In the genomic region with DNA sequence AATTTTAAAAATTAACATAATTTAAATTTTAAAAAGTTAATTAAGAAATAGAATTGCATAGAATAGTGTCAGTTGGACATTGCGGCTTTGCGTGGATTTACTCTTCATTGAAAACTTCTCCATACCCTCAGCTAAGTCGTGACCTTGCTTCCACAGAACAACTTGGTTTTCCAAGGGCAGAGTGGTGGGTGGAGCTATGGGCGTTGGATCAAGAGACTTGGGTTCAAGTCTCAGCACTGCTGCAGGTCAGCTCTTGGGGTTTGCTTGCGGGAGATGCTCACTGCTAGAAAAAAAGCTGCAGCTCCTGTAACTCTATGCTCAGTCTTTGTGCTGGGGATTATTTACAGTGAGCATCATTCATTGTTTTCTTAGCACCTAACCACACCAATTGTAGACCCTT, we compare ENCODE assay signal across 21 cellular contexts.
"Had no signal": no experiment of that assay in that cellular context is flagged by ENCODE, and none has a peak within 500 bp of the region (broad histone marks: within the 10 kb centered on the region; RNA-seq: fewer than 3 reads in every experiment).

No MANE protein-coding gene starts in this region.

- DNase-seq: effector memory CD4-positive, alpha-beta T cell; esophagus squamous epithelium; naive B cell; stimulated activated CD4-positive, alpha-beta T cell treated with anti-CD3 and anti-CD28 coated beads, Interleukin-12 subunit alpha, Interleukin-12 subunit beta, amount 100 ng/mL, for 4 hours; stimulated activated CD4-positive, alpha-beta T cell treated with anti-CD3 and anti-CD28 coated beads, Interleukin-1b, Interleukin-23, amount 100 ng/mL, for 48 hours; stimulated activated CD4-positive, alpha-beta T cell treated with anti-CD3 and anti-CD28 coated beads, Interleukin-4, amount 100 ng/mL, for 1 hour; stimulated activated naive CD4-positive, alpha-beta T cell treated with Interleukin-2 at 50 U/mL for 16 hours; stomach had no signal

- H3K4me1 ChIP-seq: esophagus squamous epithelium, stomach, thyroid gland, vagina had no signal

- H3K9me3 Mint-ChIP-seq: natural killer cell treated with Interleukin-12 subunit alpha and Interleukin-12 subunit beta and Interleukin-15 and Interleukin-18, amount 100 ng/mL, for 72 hours; neural crest cell; stimulated activated effector memory CD8-positive, alpha-beta T cell treated with anti-CD3 and anti-CD28 coated beads, Interleukin-12 subunit alpha, Interleukin-12 subunit beta, amount 100 ng/mL, for 72 hours had no signal

- H3K4me1 Mint-ChIP-seq: memory B cell; mesothelial cell of epicardium; naive B cell; stimulated activated effector memory CD8-positive, alpha-beta T cell treated with anti-CD3 and anti-CD28 coated beads, Interleukin-12 subunit alpha, Interleukin-12 subunit beta, amount 100 ng/mL, for 72 hours had no signal

- H3K9ac ChIP-seq: parathyroid adenoma had no signal

- H3K36me3 ChIP-seq: esophagus squamous epithelium, stomach, thyroid gland, vagina had no signal

- H3K4me3 Mint-ChIP-seq: memory B cell; mesothelial cell of epicardium; naive B cell; natural killer cell treated with Interleukin-12 subunit alpha and Interleukin-12 subunit beta and Interleukin-15 and Interleukin-18, amount 100 ng/mL, for 72 hours; neural crest cell; stimulated activated effector memory CD8-positive, alpha-beta T cell treated with anti-CD3 and anti-CD28 coated beads, Interleukin-12 subunit alpha, Interleukin-12 subunit beta, amount 100 ng/mL, for 72 hours had no signal

- H3K27me3 ChIP-seq: thyroid gland, vagina had no signal

- H3K27ac ChIP-seq: coronary artery, esophagus squamous epithelium, parathyroid adenoma, stomach, thyroid gland, vagina had no signal

- H3K4me2 ChIP-seq: smooth muscle cell had no signal

- H3K36me3 Mint-ChIP-seq: memory B cell; mesothelial cell of epicardium; naive B cell; natural killer cell treated with Interleukin-12 subunit alpha and Interleukin-12 subunit beta and Interleukin-15 and Interleukin-18, amount 100 ng/mL, for 72 hours; stimulated activated effector memory CD8-positive, alpha-beta T cell treated with anti-CD3 and anti-CD28 coated beads, Interleukin-12 subunit alpha, Interleukin-12 subunit beta, amount 100 ng/mL, for 72 hours had no signal

- H3K27me3 Mint-ChIP-seq: progenitor cell of endocrine pancreas had no signal

- H3K9me3 ChIP-seq: esophagus squamous epithelium, mucosa of descending colon, stomach, thyroid gland, vagina had no signal

- H3K27ac Mint-ChIP-seq: memory B cell; mesothelial cell of epicardium; naive B cell; natural killer cell treated with Interleukin-12 subunit alpha and Interleukin-12 subunit beta and Interleukin-15 and Interleukin-18, amount 100 ng/mL, for 72 hours; progenitor cell of endocrine pancreas; stimulated activated effector memory CD8-positive, alpha-beta T cell treated with anti-CD3 and anti-CD28 coated beads, Interleukin-12 subunit alpha, Interleukin-12 subunit beta, amount 100 ng/mL, for 72 hours had no signal

- H3K4me3 ChIP-seq: coronary artery, esophagus squamous epithelium, lung, mucosa of descending colon, smooth muscle cell, stomach, thyroid gland, vagina had no signal

- H2AFZ ChIP-seq: parathyroid adenoma had no signal
